Comparison of ENCODE assay signal across 8 cellular contexts in the genomic region with DNA sequence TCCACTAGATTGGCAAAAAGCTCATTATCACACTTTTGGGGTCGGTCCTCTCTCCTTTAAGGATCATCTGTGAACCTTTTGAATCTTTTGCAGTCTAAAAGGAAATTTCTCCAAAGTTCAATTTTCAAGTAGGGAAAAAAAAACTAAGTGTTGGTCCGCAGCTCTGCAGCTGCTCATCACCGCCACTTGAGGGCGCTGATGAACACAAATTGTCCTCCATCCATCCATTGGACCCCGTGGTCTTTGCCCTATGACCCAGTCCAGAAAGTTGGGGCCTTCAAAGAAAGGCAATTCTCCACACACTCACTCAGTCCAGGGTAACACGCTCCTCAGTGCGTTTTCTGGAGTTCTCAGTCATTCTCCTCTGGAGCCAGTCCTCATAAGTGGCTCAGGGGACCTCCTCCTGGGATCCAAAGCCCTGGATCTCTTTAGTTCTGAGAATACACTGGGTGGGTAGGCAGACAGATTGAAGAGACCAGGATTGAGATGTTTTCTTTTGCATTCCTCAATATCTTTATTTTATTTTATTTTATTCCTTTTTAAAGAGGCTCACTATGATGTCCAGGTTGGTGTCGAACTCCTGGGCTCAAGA.
DNase-seq lines count a peak whose midpoint lies in the region; ATAC-seq and TF ChIP-seq lines count a peak whose summit lies in the region.

No MANE protein-coding gene starts in this region.

- no peak for TF ChIP-seq POLR2A in esophagus squamous epithelium (IDR thresholded peaks at IDR 0.05)
- no peak for TF ChIP-seq POLR2A in testis (IDR thresholded peaks at IDR 0.05)

- H3K4me3 ChIP-seq in esophagus squamous epithelium = no peak overlapping the region
- no peak overlapping the region for H3K4me3 ChIP-seq in testis

- H3K36me3 ChIP-seq in esophagus squamous epithelium = no peaks in the 10 kb centered on the region
- H3K36me3 ChIP-seq in testis (ENCODE audit: low read depth, missing control alignments) = no peaks in the 10 kb centered on the region

- no peaks in the 10 kb centered on the region for H3K9me3 Mint-ChIP-seq in activated naive CD4-positive, alpha-beta T cell treated with anti-CD3 and anti-CD28 coated beads for 36 hours

- H3K4me3 Mint-ChIP-seq in activated naive CD4-positive, alpha-beta T cell treated with anti-CD3 and anti-CD28 coated beads for 36 hours = no peak overlapping the region

- no peaks in the 10 kb centered on the region for H3K36me3 Mint-ChIP-seq in activated naive CD4-positive, alpha-beta T cell treated with anti-CD3 and anti-CD28 coated beads for 36 hours (ENCODE audit: low read depth)

- intact Hi-C loops in activated naive CD4-positive, alpha-beta T cell treated with anti-CD3 and anti-CD28 coated beads for 36 hours (cut with micrococcal nuclease) = loop anchor here (5.0 to 10.0 kb wide), 2 partner anchors 381 to 548 kb away; no protein-coding TSS in a partner anchor
- intact Hi-C loops in esophagus squamous epithelium (cut with DNase I) (no loop called here), testis (cut with DNase I; ENCODE audit: low total_unique reads) (no loop called here)

- H3K4me1 ChIP-seq in esophagus squamous epithelium = no peaks in the 10 kb centered on the region
- no peaks in the 10 kb centered on the region for H3K4me1 ChIP-seq in testis

- WGBS in esophagus squamous epithelium, 2 donors = 41 to 42% methylated on average over 8 of the region's 8 CpGs
- WGBS in testis, 2 donors = 45 to 48% methylated on average over 8 of the region's 8 CpGs

- H3K27ac Mint-ChIP-seq in activated naive CD4-positive, alpha-beta T cell treated with anti-CD3 and anti-CD28 coated beads for 36 hours = no peak overlapping the region

- H3K4me1 Mint-ChIP-seq in activated naive CD4-positive, alpha-beta T cell treated with anti-CD3 and anti-CD28 coated beads for 36 hours (ENCODE audit: low read depth) = no peaks in the 10 kb centered on the region

- H3K27me3 Mint-ChIP-seq in activated naive CD4-positive, alpha-beta T cell treated with anti-CD3 and anti-CD28 coated beads for 36 hours (ENCODE audit: low read depth) = peaks cover 2% of the 10 kb centered on the region

- ATAC-seq in GM21360 (IDR thresholded peaks at IDR 0.05; ENCODE audit: unreplicated experiment) = no peak

- DNase-seq in activated naive CD4-positive, alpha-beta T cell treated with anti-CD3 and anti-CD28 coated beads for 36 hours = peak; percentile 31
- DNase-seq in activated naive CD4-positive, alpha-beta T cell treated with anti-CD3 and anti-CD28 coated beads, Interleukin-2, amount 50 U/mL, for 16 hours = no peak
- peak; percentile 42 for DNase-seq in NCI-H69 (lab: John Stamatoyannopoulos, UW)
- no peak for DNase-seq in esophagus squamous epithelium (lab: John Stamatoyannopoulos, UW)
- DNase-seq in testis = peak; percentile 37
- no peak for DNase-seq in stimulated activated CD8-positive, alpha-beta memory T cell treated with anti-CD3 and anti-CD28 coated beads, Interleukin-4, amount 100 ng/mL, for 48 hours
- no peak for DNase-seq in NCI-H1092 (lab: John Stamatoyannopoulos, UW)

- no peaks in the 10 kb centered on the region for H3K27me3 ChIP-seq in esophagus squamous epithelium
- no peaks in the 10 kb centered on the region for H3K27me3 ChIP-seq in testis

- CTCF ChIA-PET in activated naive CD4-positive, alpha-beta T cell treated with anti-CD3 and anti-CD28 coated beads for 36 hours (lab: Charles Lee) = interaction anchor here (0.5 to 1.6 kb wide), 4 partner anchors 11 to 831 kb away, joined by 3 to 6 read pairs (median 4); no protein-coding TSS in a partner anchor

- peaks cover 0 to 11% (median 0%) of the 10 kb centered on the region in 3 donors for H3K9me3 ChIP-seq in esophagus squamous epithelium
- no peaks in the 10 kb centered on the region for H3K9me3 ChIP-seq in testis

- no peak overlapping the region for H3K27ac ChIP-seq in esophagus squamous epithelium
- no peak overlapping the region for H3K27ac ChIP-seq in testis

- TF ChIP-seq CTCF in esophagus squamous epithelium (IDR thresholded peaks at IDR 0.05) (peak; percentile 22 to 63 (median 38)), testis (IDR thresholded peaks at IDR 0.05) (peak in 2 of 3 experiments; percentile 62 to 73)

Comparison
In these comparisons a context has a peak if more than half of its experiments do, and no peak if none do; other contexts are left out.
1. DNase-seq: peak in activated naive CD4-positive, alpha-beta T cell treated with anti-CD3 and anti-CD28 coated beads for 36 hours (single experiment), NCI-H69 (single experiment) and testis (single experiment); none in activated naive CD4-positive, alpha-beta T cell treated with anti-CD3 and anti-CD28 coated beads, Interleukin-2, amount 50 U/mL, for 16 hours (single experiment), esophagus squamous epithelium (single experiment), stimulated activated CD8-positive, alpha-beta memory T cell treated with anti-CD3 and anti-CD28 coated beads, Interleukin-4, amount 100 ng/mL, for 48 hours (single experiment) and NCI-H1092 (single experiment).